1 cellular context compared by ENCODE assay signal in the genomic region with DNA sequence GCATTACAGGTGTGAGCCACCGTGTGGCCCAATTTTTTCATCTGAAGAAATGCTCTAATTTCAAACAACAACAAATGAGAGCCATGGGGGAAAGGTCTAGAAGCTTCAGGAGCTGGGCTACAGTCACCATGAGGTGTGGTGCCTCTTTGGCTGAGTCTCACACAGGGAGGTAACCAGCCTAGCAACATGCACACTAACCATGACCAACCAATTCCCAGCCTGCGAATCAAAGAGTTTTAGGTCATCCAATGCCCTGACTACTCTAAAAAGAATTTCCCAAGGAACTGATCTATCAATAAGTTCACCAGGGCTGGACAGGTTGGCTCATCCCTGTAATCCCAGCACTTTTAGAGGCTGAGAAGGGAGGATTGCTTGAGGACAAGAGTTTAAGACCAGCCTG.
TF ChIP-seq lines count a peak whose summit lies in the region.

No MANE protein-coding gene starts in this region.

TF ChIP-seq in IMR-90, 13 proteins besides CTCF, POLR2A, EP300 and RAD21:
- TF ChIP-seq RCOR1 (IDR thresholded peaks at IDR 0.05; ENCODE audit: insufficient replicate concordance, low read length) (no peak), MAZ (IDR thresholded peaks at IDR 0.05; ENCODE audit: borderline replicate concordance, low read depth, low read length) (no peak), USF2 (IDR thresholded peaks at IDR 0.05; ENCODE audit: low read depth, low read length) (no peak), FOS (IDR thresholded peaks at IDR 0.05; ENCODE audit: low read depth, low read length) (no peak), CHD1 (IDR thresholded peaks at IDR 0.05; ENCODE audit: low read depth, low read length) (no peak), NFE2L2 (IDR thresholded peaks at IDR 0.05; ENCODE audit: low read depth, low read length) (0 out of 2 replicates have a peak, but pooled peaks have one; percentile 5)
